In genomic region chr9:97849980-97850379, GRCh38 we compare ENCODE assay signal across 34 cellular contexts. TPM values are rescaled to one million over a fixed set of nuclear protein-coding genes. Genes with fewer than 3 reads are reported as not detected.
"Had no signal": no experiment of that assay in that cellular context is flagged by ENCODE, and none has a peak within 500 bp of the region (broad histone marks: within the 10 kb centered on the region; RNA-seq: fewer than 3 reads in every experiment).

No MANE protein-coding gene starts in this region.

- H3K27ac Mint-ChIP-seq: activated CD4-positive, alpha-beta T cell treated with anti-CD3 and anti-CD28 coated beads, Interleukin-2, amount 10 ng/mL, durations not matched to agents 7 days and 5 days; activated CD8-positive, alpha-beta T cell treated with anti-CD3 and anti-CD28 coated beads, Interleukin-2, amount 10 ng/mL, durations not matched to agents 7 days and 5 days; activated naive CD4-positive, alpha-beta T cell treated with anti-CD3 and anti-CD28 coated beads, Interleukin-2, amount 10 ng/mL, durations not matched to agents 7 days and 5 days; activated naive CD8-positive, alpha-beta T cell; activated naive CD8-positive, alpha-beta T cell treated with anti-CD3 and anti-CD28 coated beads, Interleukin-2, amount 50 U/mL, for 24 hours; activated T-cell treated with anti-CD3 and anti-CD28 coated beads, Interleukin-2, amount 50 U/mL, for 24 hours; brain had no signal

- H3K4me3 Mint-ChIP-seq: activated T-helper 1 cell treated with anti-CD3 and anti-CD28 coated beads, Interleukin-12 subunit alpha, Interleukin-12 subunit beta, Interleukin-2, Interleukin-4 antibody, amounts not matched to agents 30 ng/mL and 10 ng/mL and 1 ng/mL, durations not matched to agents 14 hours and 24 hours and 36 hours had no signal

- H3K27ac ChIP-seq: WERI-Rb-1 had no signal

- H3K36me3 Mint-ChIP-seq: activated naive CD8-positive, alpha-beta T cell; brain had no signal

- DNase-seq: activated CD4-positive, alpha-beta T cell treated with anti-CD3 and anti-CD28 coated beads for 1 hour; activated CD4-positive, alpha-beta T cell treated with anti-CD3 and anti-CD28 coated beads, Interleukin-2, amount 10 ng/mL, durations not matched to agents 7 days and 5 days; activated CD4-positive, alpha-beta T cell treated with anti-CD3 and anti-CD28 coated beads, Interleukin-2, amount 50 U/mL, for 48 hours; activated CD4-positive, CD25-positive, alpha-beta regulatory T cell; activated CD8-positive, alpha-beta T cell treated with anti-CD3 and anti-CD28 coated beads, Interleukin-2, amount 10 ng/mL, durations not matched to agents 7 days and 5 days; activated effector memory CD4-positive, alpha-beta T cell treated with Interleukin-2 at 50 U/mL for 16 hours; activated naive CD4-positive, alpha-beta T cell treated with anti-CD3 and anti-CD28 coated beads, Interleukin-2, amount 10 ng/mL, durations not matched to agents 7 days and 5 days; activated naive CD8-positive, alpha-beta T cell treated with anti-CD3 and anti-CD28 coated beads, Interleukin-2, amount 50 U/mL, for 24 hours; activated T-cell treated with anti-CD3 and anti-CD28 coated beads, Interleukin-2, amount 50 U/mL, for 24 hours; anterior cingulate cortex; caudate nucleus; cerebellar nuclear complex; MM.1S; MV-4-11; NCI-H1092; NCI-H1436 treated with DMSO at 0.1 percent for 48 hours; NCI-H187; NCI-H2029 treated with DMSO at 0.1 percent for 48 hours; NCI-H2107; NCI-H2171; NCI-H510A; NCI-H526; NCI-H748 treated with DMSO at 0.1 percent for 48 hours; NK-92 treated with Interleukin-12 subunit alpha and Interleukin-12 subunit beta, amount 100 ng/mL, for 24 hours; Right ventricle myocardium superior; SW 1271; T-helper 1 cell; T1000; WERI-Rb-1 had no signal

- ATAC-seq: activated CD8-positive, alpha-beta T cell treated with anti-CD3 and anti-CD28 coated beads, Interleukin-2, amount 10 ng/mL, durations not matched to agents 7 days and 5 days; activated naive CD8-positive, alpha-beta T cell treated with anti-CD3 and anti-CD28 coated beads, Interleukin-2, amount 50 U/mL, for 24 hours had no signal

- H3K9me3 Mint-ChIP-seq: activated CD4-positive, alpha-beta T cell treated with anti-CD3 and anti-CD28 coated beads, Interleukin-2, amount 10 ng/mL, durations not matched to agents 7 days and 5 days; activated naive CD4-positive, alpha-beta T cell treated with anti-CD3 and anti-CD28 coated beads, Interleukin-2, amount 10 ng/mL, durations not matched to agents 7 days and 5 days; activated naive CD8-positive, alpha-beta T cell treated with anti-CD3 and anti-CD28 coated beads, Interleukin-2, amount 50 U/mL, for 24 hours; activated T-cell treated with anti-CD3 and anti-CD28 coated beads, Interleukin-2, amount 50 U/mL, for 24 hours; activated T-helper 1 cell treated with anti-CD3 and anti-CD28 coated beads, Interleukin-12 subunit alpha, Interleukin-12 subunit beta, Interleukin-2, Interleukin-4 antibody, amounts not matched to agents 30 ng/mL and 10 ng/mL and 1 ng/mL, durations not matched to agents 14 hours and 24 hours and 36 hours had no signal

RNA-seq across cellular contexts. Expression of gene FOXE1, which starts 3.0 kb away (rescaled TPM):
- total RNA-seq: LHCN-M2, OCI-LY7, Right ventricle myocardium superior had no signal
